Comparison of ENCODE assay signal across 19 cellular contexts in genomic region chr1:226446058-226446457, GRCh38. TPM values are rescaled to one million over a fixed set of nuclear protein-coding genes. Genes with fewer than 3 reads are reported as not detected.
DNase-seq lines count a peak whose midpoint lies in the region; ATAC-seq, FAIRE-seq and TF ChIP-seq lines count a peak whose summit lies in the region.
"Had no signal": no experiment of that assay in that cellular context is flagged by ENCODE, and none has a peak within 500 bp of the region (broad histone marks: within the 10 kb centered on the region; RNA-seq: fewer than 3 reads in every experiment).

No MANE protein-coding gene starts in this region.

- H3K27me3 ChIP-seq in Karpas-422 (ENCODE audit: low read length) (no peaks in the 10 kb centered on the region), astrocyte (ENCODE audit: insufficient read depth, low read length) (no peaks in the 10 kb centered on the region), neuronal stem cell (ENCODE audit: control insufficient read depth in 3 of 3, insufficient read depth in 3 of 3, low read depth in 1 of 3, low read length in 3 of 3) (peaks cover 0 to 6% (median 3%) of the 10 kb centered on the region in 3 experiments)

- H4K20me1 ChIP-seq in Karpas-422 (ENCODE audit: insufficient read depth, low read depth, low read length) = no peaks in the 10 kb centered on the region
- no peaks in the 10 kb centered on the region for H4K20me1 ChIP-seq in astrocyte (ENCODE audit: insufficient read depth, low read length)

- no peak overlapping the region for H3K23ac ChIP-seq in neuronal stem cell (ENCODE audit: low read depth, low read length, poor library complexity)

- H3K79me2 ChIP-seq in Karpas-422 (ENCODE audit: low read length) (no peaks in the 10 kb centered on the region), astrocyte (ENCODE audit: insufficient read depth, low read length) (no peaks in the 10 kb centered on the region)

- H2BK120ac ChIP-seq in neuronal stem cell (ENCODE audit: low read depth, low read length) = no peak overlapping the region

- WGBS in neuronal stem cell (ENCODE audit: extremely low coverage in 2 of 2, insufficient read length in 2 of 2, insufficient replicate concordance in 1 of 2), 2 donors = no CpG with 5 or more reads among the region's 3 CpGs

- no peak overlapping the region for H4K8ac ChIP-seq in neuronal stem cell (ENCODE audit: low read depth, low read length)

- H2AFZ ChIP-seq in Karpas-422 (ENCODE audit: low read length) (no peak overlapping the region), astrocyte (ENCODE audit: low read depth, low read length) (no peak overlapping the region), neuronal stem cell (ENCODE audit: low read length) (no peak overlapping the region)

- H3K4me2 ChIP-seq in Karpas-422 (ENCODE audit: low read depth, low read length, poor library complexity, severe bottlenecking) (peak overlapping the region; percentile 64), astrocyte (ENCODE audit: low read length) (no peak overlapping the region), neuronal stem cell (ENCODE audit: insufficient read depth, low read length, poor library complexity, severe bottlenecking) (no peak overlapping the region)

- H3K4me1 Mint-ChIP-seq in T-helper 2 cell treated with Interferon-gamma antibody and Interleukin-4, amounts not matched to agents 5 μg/mL and 100 μg/mL, for 36 hours (ENCODE audit: low read depth) = peaks cover 29% of the 10 kb centered on the region
- peaks cover 3% of the 10 kb centered on the region for H3K4me1 Mint-ChIP-seq in astrocyte (ENCODE audit: low read depth, unreplicated experiment)

- H3K4me1 ChIP-seq in Karpas-422 (ENCODE audit: low read length) (peaks cover 54% of the 10 kb centered on the region), astrocyte (ENCODE audit: insufficient read depth, low read length) (peaks cover 4% of the 10 kb centered on the region), neuronal stem cell (ENCODE audit: control insufficient read depth in 2 of 2, insufficient read depth in 1 of 2, low read depth in 1 of 2, low read length in 2 of 2) (peaks cover 0 to 2% of the 10 kb centered on the region in 2 donors)
- H3K4me1 ChIP-seq: BE2C had no signal

- peak overlapping the region; percentile 14 for H3K14ac ChIP-seq in neuronal stem cell (ENCODE audit: low read length)

- H3K36me3 ChIP-seq in Karpas-422 (ENCODE audit: insufficient read depth, low read length) (no peaks in the 10 kb centered on the region), astrocyte (ENCODE audit: insufficient read depth, low read length) (no peaks in the 10 kb centered on the region), neuronal stem cell (replicated peaks in 1 of 2; ENCODE audit: control insufficient read depth in 2 of 2, insufficient read depth in 2 of 2, low read length in 2 of 2) (no peaks in the 10 kb centered on the region)
- H3K36me3 ChIP-seq: BE2C had no signal

- H2AK5ac ChIP-seq in neuronal stem cell (ENCODE audit: low read depth, low read length) = no peak overlapping the region

- H3K4me3 Mint-ChIP-seq in T-helper 2 cell treated with Interferon-gamma antibody and Interleukin-4, amounts not matched to agents 5 μg/mL and 100 μg/mL, for 36 hours = peak overlapping the region; percentile 45
- H3K4me3 Mint-ChIP-seq in astrocyte (ENCODE audit: unreplicated experiment) = no peak overlapping the region

- no peak overlapping the region for H2BK15ac ChIP-seq in neuronal stem cell (ENCODE audit: low read length)

- H3K27ac Mint-ChIP-seq in T-helper 2 cell treated with Interferon-gamma antibody and Interleukin-4, amounts not matched to agents 5 μg/mL and 100 μg/mL, for 36 hours = no peak overlapping the region
- H3K27ac Mint-ChIP-seq in astrocyte (ENCODE audit: unreplicated experiment) = peak overlapping the region; percentile 34

- H3K9me3 ChIP-seq in Karpas-422 (ENCODE audit: low read length) (no peaks in the 10 kb centered on the region), astrocyte (ENCODE audit: insufficient read depth, low read depth, low read length) (no peaks in the 10 kb centered on the region), neuronal stem cell (replicated peaks in 1 of 2; ENCODE audit: control insufficient read depth in 2 of 2, insufficient read depth in 1 of 2, low read depth in 1 of 2, low read length in 2 of 2) (peaks cover 0 to 2% of the 10 kb centered on the region in 2 donors)
- H3K9me3 ChIP-seq: BE2C had no signal

- H2BK12ac ChIP-seq in neuronal stem cell (ENCODE audit: low read length) = no peak overlapping the region

- H2BK5ac ChIP-seq in neuronal stem cell (ENCODE audit: low read length) = no peak overlapping the region

- H3K9ac ChIP-seq in Karpas-422 (ENCODE audit: low read length) (peak overlapping the region; percentile 57; the same call in 1 of the 2 replicates), astrocyte (ENCODE audit: low read length) (no peak overlapping the region), neuronal stem cell (ENCODE audit: low read depth, low read length, poor library complexity) (no peak overlapping the region)

- H3K4me3 ChIP-seq in Karpas-422 (ENCODE audit: low read length) (no peak overlapping the region), astrocyte (ENCODE audit: insufficient read depth, low read depth, low read length) (no peak overlapping the region), neuronal stem cell (ENCODE audit: low read length in 2 of 2) (no peak overlapping the region)

- ATAC-seq in GM21723 (IDR thresholded peaks at IDR 0.05; ENCODE audit: unreplicated experiment) = no peak
- no peak for ATAC-seq in GM21786 (IDR thresholded peaks at IDR 0.05; ENCODE audit: unreplicated experiment)
- ATAC-seq: Panc1, Right ventricle myocardium inferior had no signal

- TF ChIP-seq CTCF in astrocyte (IDR thresholded peaks at IDR 0.05; ENCODE audit: insufficient read depth, low read depth, low read length) = no peak

- FAIRE-seq in astrocyte (lab: Jason Lieb, UNC) = no peak

- H3K36me3 Mint-ChIP-seq in T-helper 2 cell treated with Interferon-gamma antibody and Interleukin-4, amounts not matched to agents 5 μg/mL and 100 μg/mL, for 36 hours (ENCODE audit: low read depth) = no peaks in the 10 kb centered on the region
- no peaks in the 10 kb centered on the region for H3K36me3 Mint-ChIP-seq in astrocyte (ENCODE audit: low read depth, unreplicated experiment)

- no peaks in the 10 kb centered on the region for H3K9me3 Mint-ChIP-seq in T-helper 2 cell treated with Interferon-gamma antibody and Interleukin-4, amounts not matched to agents 5 μg/mL and 100 μg/mL, for 36 hours
- no peaks in the 10 kb centered on the region for H3K9me3 Mint-ChIP-seq in astrocyte (ENCODE audit: unreplicated experiment)

- no peak overlapping the region for H4K91ac ChIP-seq in neuronal stem cell (ENCODE audit: low read depth, low read length, poor library complexity)

- H3K9me2 ChIP-seq in Karpas-422 (replicated peaks; ENCODE audit: insufficient read depth, low read length) = no peaks in the 10 kb centered on the region

- H3K79me1 ChIP-seq in neuronal stem cell (ENCODE audit: low read depth, low read length) = no peaks in the 10 kb centered on the region

- peak overlapping the region; percentile 98 for H3K27ac ChIP-seq in Karpas-422 (ENCODE audit: low read length)
- no peak overlapping the region for H3K27ac ChIP-seq in astrocyte (ENCODE audit: low read depth, low read length)
- H3K27ac ChIP-seq in neuronal stem cell (replicated peaks; ENCODE audit: low read length) = no peak overlapping the region
- H3K27ac ChIP-seq: 22Rv1 had no signal

- no peak overlapping the region for H3K4ac ChIP-seq in neuronal stem cell (ENCODE audit: low read length)

- H3K27me3 Mint-ChIP-seq in T-helper 2 cell treated with Interferon-gamma antibody and Interleukin-4, amounts not matched to agents 5 μg/mL and 100 μg/mL, for 36 hours (ENCODE audit: low read depth) = peaks cover 25% of the 10 kb centered on the region
- H3K27me3 Mint-ChIP-seq in astrocyte (ENCODE audit: low read depth, unreplicated experiment) = peaks cover 17% of the 10 kb centered on the region

- no peak for DNase-seq in T-helper 2 cell treated with Interferon-gamma antibody and Interleukin-4, amounts not matched to agents 5 μg/mL and 100 μg/mL, for 36 hours (ENCODE audit: low spot score)
- DNase-seq in T-helper 2 cell (no peak), Karpas-422 (no peak), astrocyte (ENCODE audit: low read depth) (no peak), neuronal stem cell (ENCODE audit: low spot score) (no peak), NCI-H1694 (lab: John Stamatoyannopoulos, UW) (no peak)
- DNase-seq: BE2C, COR-L47, DMS53, GOT3, NCI-H1048, NCI-H1436 treated with DMSO at 0.1 percent for 48 hours, NCI-H2081, NCI-H748 treated with DMSO at 0.1 percent for 48 hours had no signal

- no peak overlapping the region for H3K18ac ChIP-seq in neuronal stem cell (ENCODE audit: low read length)

RNA-seq across cellular contexts. Expression of gene PARP1, which starts 38.2 kb away (rescaled TPM):
- total RNA-seq in Karpas-422 (2014; rRNA removed; shearing (Covaris generic); ENCODE audit: low replicate concordance) = 298 and 586 TPM in 2 replicates
- total RNA-seq in astrocyte = 49.8 and 57.8 TPM in 2 replicates
- 231 TPM for polyA plus RNA-seq in neuronal stem cell (2013, experiment 1 of 2)
- 243 TPM for polyA plus RNA-seq in neuronal stem cell (2013, experiment 2 of 2)
